ENCODE assay signal across 1 cellular context in the genomic region with DNA sequence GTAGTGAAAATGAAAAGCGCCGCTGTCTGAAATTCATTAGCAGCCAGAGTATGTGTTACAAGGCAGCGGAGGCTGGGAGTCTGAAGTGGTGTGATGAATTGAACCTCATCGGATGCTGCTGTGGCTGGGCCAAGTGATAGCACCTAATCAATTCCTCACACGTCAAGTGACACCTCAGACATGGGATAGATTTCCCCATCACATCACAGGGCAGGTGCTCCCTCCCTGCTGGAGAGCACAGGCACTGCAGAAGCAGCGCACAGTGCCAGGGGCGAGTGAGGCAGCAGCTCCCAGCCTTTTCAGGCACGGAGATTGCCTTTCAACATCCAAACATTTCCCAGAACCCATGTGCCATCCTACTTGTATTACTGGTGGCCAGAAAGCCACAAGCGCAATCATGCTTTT.
TF ChIP-seq lines count a peak whose summit lies in the region.

No MANE protein-coding gene starts in this region.

TF ChIP-seq in H1, 55 proteins besides CTCF, POLR2A, EP300 and RAD21:
- TF ChIP-seq GTF2F1 (IDR thresholded peaks at IDR 0.05; ENCODE audit: borderline replicate concordance, low read depth, low read length) (no peak), ASH2L (IDR thresholded peaks at IDR 0.05; ENCODE audit: low read length) (no peak), MAFK (IDR thresholded peaks at IDR 0.05; ENCODE audit: low read depth, low read length) (no peak), TEAD4 (IDR thresholded peaks at IDR 0.05; ENCODE audit: low read depth, low read length) (no peak), KDM1A (IDR thresholded peaks at IDR 0.05; ENCODE audit: borderline replicate concordance, low read length) (no peak), POLR2AphosphoS5 (IDR thresholded peaks at IDR 0.05; ENCODE audit: low read depth, low read length) (no peak), SAP30 (IDR thresholded peaks at IDR 0.05; ENCODE audit: insufficient read depth, insufficient replicate concordance, low read length) (no peak), CREB1 (IDR thresholded peaks at IDR 0.05) (0 out of 2 replicates have a peak, but pooled peaks have one; percentile 19), SIX5 (IDR thresholded peaks at IDR 0.05; ENCODE audit: low read depth, low read length) (no peak), JUN (IDR thresholded peaks at IDR 0.05; ENCODE audit: low read depth, low read length) (no peak), PHF8 (conservative IDR thresholded peaks at IDR 0.05; ENCODE audit: low read depth, low read length) (no peak), SRF (IDR thresholded peaks at IDR 0.05; ENCODE audit: low read depth, low read length) (no peak)
- TF ChIP-seq, protein P1, sequence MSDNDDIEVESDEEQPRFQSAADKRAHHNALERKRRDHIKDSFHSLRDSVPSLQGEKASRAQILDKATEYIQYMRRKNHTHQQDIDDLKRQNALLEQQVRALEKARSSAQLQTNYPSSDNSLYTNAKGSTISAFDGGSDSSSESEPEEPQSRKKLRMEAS (IDR thresholded peaks at IDR 0.05) = peak; percentile 38; the same call in 1 of the 2 replicates
- TF ChIP-seq, protein P2, sequence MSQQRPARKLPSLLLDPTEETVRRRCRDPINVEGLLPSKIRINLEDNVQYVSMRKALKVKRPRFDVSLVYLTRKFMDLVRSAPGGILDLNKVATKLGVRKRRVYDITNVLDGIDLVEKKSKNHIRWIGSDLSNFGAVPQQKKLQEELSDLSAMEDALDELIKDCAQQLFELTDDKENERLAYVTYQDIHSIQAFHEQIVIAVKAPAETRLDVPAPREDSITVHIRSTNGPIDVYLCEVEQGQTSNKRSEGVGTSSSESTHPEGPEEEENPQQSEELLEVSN (IDR thresholded peaks at IDR 0.05) = no peak
